Comparison of ENCODE assay signal across 2 cellular contexts in the genomic region with DNA sequence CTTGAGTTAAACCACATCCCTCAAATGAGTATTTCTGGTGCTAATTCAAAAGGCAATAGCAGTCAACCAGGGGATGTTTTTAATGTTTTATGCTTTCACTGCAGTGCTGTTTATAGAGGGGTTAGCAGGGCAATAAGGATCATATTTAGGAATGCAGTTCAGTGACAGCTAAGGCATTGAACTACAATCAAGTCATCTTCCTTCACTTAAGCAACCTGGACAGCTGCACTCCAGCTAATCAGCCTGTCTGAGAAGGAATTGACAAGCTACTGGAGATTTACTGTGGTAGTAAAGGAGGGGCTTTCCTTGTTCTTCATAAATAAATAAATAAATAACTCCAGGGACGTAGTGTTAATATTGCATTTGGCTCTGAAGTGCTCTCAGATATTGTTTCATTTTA.
TF ChIP-seq lines count a peak whose summit lies in the region.

No MANE protein-coding gene starts in this region.

TF ChIP-seq in SK-N-SH, 30 proteins besides CTCF, POLR2A, EP300 and RAD21 (continued from another document):
- TF ChIP-seq TEAD4 (IDR thresholded peaks at IDR 0.05; ENCODE audit: borderline replicate concordance, insufficient read depth), result no peak
- TF ChIP-seq, protein P1, sequence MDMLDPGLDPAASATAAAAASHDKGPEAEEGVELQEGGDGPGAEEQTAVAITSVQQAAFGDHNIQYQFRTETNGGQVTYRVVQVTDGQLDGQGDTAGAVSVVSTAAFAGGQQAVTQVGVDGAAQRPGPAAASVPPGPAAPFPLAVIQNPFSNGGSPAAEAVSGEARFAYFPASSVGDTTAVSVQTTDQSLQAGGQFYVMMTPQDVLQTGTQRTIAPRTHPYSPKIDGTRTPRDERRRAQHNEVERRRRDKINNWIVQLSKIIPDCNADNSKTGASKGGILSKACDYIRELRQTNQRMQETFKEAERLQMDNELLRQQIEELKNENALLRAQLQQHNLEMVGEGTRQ (IDR thresholded peaks at IDR 0.05; ENCODE audit: borderline replicate concordance, low read depth, low read length), result no peak
- no peak for TF ChIP-seq FOXJ3 (CRISPR knock-in tag; IDR thresholded peaks at IDR 0.05)
- TF ChIP-seq, protein P2, sequence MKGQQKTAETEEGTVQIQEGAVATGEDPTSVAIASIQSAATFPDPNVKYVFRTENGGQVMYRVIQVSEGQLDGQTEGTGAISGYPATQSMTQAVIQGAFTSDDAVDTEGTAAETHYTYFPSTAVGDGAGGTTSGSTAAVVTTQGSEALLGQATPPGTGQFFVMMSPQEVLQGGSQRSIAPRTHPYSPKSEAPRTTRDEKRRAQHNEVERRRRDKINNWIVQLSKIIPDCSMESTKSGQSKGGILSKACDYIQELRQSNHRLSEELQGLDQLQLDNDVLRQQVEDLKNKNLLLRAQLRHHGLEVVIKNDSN (IDR thresholded peaks at IDR 0.05; ENCODE audit: borderline replicate concordance, low read depth), result no peak
- TF ChIP-seq, protein P3, sequence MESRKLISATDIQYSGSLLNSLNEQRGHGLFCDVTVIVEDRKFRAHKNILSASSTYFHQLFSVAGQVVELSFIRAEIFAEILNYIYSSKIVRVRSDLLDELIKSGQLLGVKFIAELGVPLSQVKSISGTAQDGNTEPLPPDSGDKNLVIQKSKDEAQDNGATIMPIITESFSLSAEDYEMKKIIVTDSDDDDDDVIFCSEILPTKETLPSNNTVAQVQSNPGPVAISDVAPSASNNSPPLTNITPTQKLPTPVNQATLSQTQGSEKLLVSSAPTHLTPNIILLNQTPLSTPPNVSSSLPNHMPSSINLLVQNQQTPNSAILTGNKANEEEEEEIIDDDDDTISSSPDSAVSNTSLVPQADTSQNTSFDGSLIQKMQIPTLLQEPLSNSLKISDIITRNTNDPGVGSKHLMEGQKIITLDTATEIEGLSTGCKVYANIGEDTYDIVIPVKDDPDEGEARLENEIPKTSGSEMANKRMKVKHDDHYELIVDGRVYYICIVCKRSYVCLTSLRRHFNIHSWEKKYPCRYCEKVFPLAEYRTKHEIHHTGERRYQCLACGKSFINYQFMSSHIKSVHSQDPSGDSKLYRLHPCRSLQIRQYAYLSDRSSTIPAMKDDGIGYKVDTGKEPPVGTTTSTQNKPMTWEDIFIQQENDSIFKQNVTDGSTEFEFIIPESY (IDR thresholded peaks at IDR 0.05; ENCODE audit: borderline replicate concordance, low read depth), result no peak
- TF ChIP-seq FOSL2 (IDR thresholded peaks at IDR 0.05; ENCODE audit: borderline replicate concordance, low read depth), result no peak
- no peak for TF ChIP-seq YY1 (IDR thresholded peaks at IDR 0.05; ENCODE audit: low read depth)
- TF ChIP-seq CHD2 (IDR thresholded peaks at IDR 0.05; ENCODE audit: low read length, partially characterized antibody), result no peak
- no peak for TF ChIP-seq RCOR1 (IDR thresholded peaks at IDR 0.05; ENCODE audit: low read length)
- TF ChIP-seq SMC3 (IDR thresholded peaks at IDR 0.05; ENCODE audit: low read depth, low read length), result no peak
- TF ChIP-seq MEF2A (IDR thresholded peaks at IDR 0.05; ENCODE audit: borderline replicate concordance, low read depth), result no peak
- no peak for TF ChIP-seq EZH2phosphoT487 (IDR thresholded peaks at IDR 0.05; ENCODE audit: borderline replicate concordance, low read depth)
- TF ChIP-seq RFX5 (IDR thresholded peaks at IDR 0.05; ENCODE audit: low read length), result no peak
- no peak for TF ChIP-seq SIN3A (IDR thresholded peaks at IDR 0.05; ENCODE audit: borderline replicate concordance, low read depth, low read length)
- no peak for TF ChIP-seq NRF1 (IDR thresholded peaks at IDR 0.05; ENCODE audit: low read depth, low read length)

TF ChIP-seq in neural cell, 6 proteins besides CTCF, POLR2A, EP300 and RAD21:
- TF ChIP-seq, protein P4, sequence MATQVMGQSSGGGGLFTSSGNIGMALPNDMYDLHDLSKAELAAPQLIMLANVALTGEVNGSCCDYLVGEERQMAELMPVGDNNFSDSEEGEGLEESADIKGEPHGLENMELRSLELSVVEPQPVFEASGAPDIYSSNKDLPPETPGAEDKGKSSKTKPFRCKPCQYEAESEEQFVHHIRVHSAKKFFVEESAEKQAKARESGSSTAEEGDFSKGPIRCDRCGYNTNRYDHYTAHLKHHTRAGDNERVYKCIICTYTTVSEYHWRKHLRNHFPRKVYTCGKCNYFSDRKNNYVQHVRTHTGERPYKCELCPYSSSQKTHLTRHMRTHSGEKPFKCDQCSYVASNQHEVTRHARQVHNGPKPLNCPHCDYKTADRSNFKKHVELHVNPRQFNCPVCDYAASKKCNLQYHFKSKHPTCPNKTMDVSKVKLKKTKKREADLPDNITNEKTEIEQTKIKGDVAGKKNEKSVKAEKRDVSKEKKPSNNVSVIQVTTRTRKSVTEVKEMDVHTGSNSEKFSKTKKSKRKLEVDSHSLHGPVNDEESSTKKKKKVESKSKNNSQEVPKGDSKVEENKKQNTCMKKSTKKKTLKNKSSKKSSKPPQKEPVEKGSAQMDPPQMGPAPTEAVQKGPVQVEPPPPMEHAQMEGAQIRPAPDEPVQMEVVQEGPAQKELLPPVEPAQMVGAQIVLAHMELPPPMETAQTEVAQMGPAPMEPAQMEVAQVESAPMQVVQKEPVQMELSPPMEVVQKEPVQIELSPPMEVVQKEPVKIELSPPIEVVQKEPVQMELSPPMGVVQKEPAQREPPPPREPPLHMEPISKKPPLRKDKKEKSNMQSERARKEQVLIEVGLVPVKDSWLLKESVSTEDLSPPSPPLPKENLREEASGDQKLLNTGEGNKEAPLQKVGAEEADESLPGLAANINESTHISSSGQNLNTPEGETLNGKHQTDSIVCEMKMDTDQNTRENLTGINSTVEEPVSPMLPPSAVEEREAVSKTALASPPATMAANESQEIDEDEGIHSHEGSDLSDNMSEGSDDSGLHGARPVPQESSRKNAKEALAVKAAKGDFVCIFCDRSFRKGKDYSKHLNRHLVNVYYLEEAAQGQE (IDR thresholded peaks at IDR 0.05; ENCODE audit: borderline replicate concordance), result peak; percentile 88
- TF ChIP-seq SMC3 (conservative IDR thresholded peaks at IDR 0.05; ENCODE audit: poor library complexity) (peak; percentile 50), TAF1 (IDR thresholded peaks at IDR 0.05; ENCODE audit: low read depth) (no peak), MXI1 (conservative IDR thresholded peaks at IDR 0.05; ENCODE audit: poor library complexity, severe bottlenecking) (no peak), EZH2 (IDR thresholded peaks at IDR 0.05; ENCODE audit: borderline replicate concordance, insufficient read depth, low read length, poor library complexity, severe bottlenecking) (no peak), POLR2AphosphoS5 (IDR thresholded peaks at IDR 0.05) (peak; percentile 91)
